ENCODE assay signal across 12 cellular contexts in the genomic region with DNA sequence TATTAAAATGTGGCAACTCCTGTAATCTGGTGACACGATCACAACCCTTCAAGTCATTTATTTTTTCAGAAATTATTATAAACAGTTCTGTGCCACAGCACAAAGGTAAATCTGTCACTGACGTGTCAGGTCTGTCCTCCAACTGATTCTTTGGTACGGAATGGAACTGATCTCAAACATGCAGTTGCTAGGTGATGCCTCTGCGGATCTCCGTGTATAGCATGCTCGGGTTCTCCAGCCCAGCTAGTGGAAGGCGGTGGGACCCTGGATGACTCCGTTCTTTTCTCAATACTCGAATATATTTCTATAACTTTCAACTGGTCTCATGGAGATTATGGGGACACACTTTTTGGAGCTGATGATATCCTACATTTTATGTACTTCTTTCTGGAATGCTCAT. TPM values are rescaled to one million over a fixed set of nuclear protein-coding genes. Genes with fewer than 3 reads are reported as not detected.
DNase-seq lines count a peak whose midpoint lies in the region; ATAC-seq and TF ChIP-seq lines count a peak whose summit lies in the region.
"Had no signal": no experiment of that assay in that cellular context is flagged by ENCODE, and none has a peak within 500 bp of the region (broad histone marks: within the 10 kb centered on the region; RNA-seq: fewer than 3 reads in every experiment).

No MANE protein-coding gene starts in this region.

- no peaks in the 10 kb centered on the region for H3K27me3 ChIP-seq in lower lobe of right lung (ENCODE audit: low read depth)
- H3K27me3 ChIP-seq in stomach = no peaks in the 10 kb centered on the region
- H3K27me3 ChIP-seq in foreskin keratinocyte = no peaks in the 10 kb centered on the region
- H3K27me3 ChIP-seq: upper lobe of left lung had no signal

- no peaks in the 10 kb centered on the region for H3K27me3 Mint-ChIP-seq in activated T-cell treated with anti-CD3 and anti-CD28 coated beads, Interleukin-2, amount 50 U/mL, for 72 hours (ENCODE audit: low read depth)
- no peaks in the 10 kb centered on the region for H3K27me3 Mint-ChIP-seq in brain

- TF ChIP-seq CTCF in brain (conservative IDR thresholded peaks at IDR 0.05) (no peak), lower lobe of right lung (IDR thresholded peaks at IDR 0.05) (no peak), stomach (IDR thresholded peaks at IDR 0.05) (no peak), foreskin keratinocyte (conservative IDR thresholded peaks at IDR 0.05) (no peak)

- intact Hi-C loops in lower lobe of right lung (cut with DNase I) = no loop called here
- intact Hi-C loops in stomach (cut with DNase I; ENCODE audit: low total_unique reads) = no loop called here

- no peak for ATAC-seq in activated T-cell treated with anti-CD3 and anti-CD28 coated beads, Interleukin-2, amount 50 U/mL, for 72 hours (replicated peaks in 1 of 2)
- no peak for ATAC-seq in lower lobe of right lung
- no peak for ATAC-seq in foreskin keratinocyte
- ATAC-seq in GM18502 (IDR thresholded peaks at IDR 0.05; ENCODE audit: poor library complexity, unreplicated experiment) = no peak

- peak overlapping the region; percentile 96 for H3K27ac Mint-ChIP-seq in activated T-cell treated with anti-CD3 and anti-CD28 coated beads, Interleukin-2, amount 50 U/mL, for 72 hours
- H3K27ac Mint-ChIP-seq in brain = peak overlapping the region; percentile 84 to 98 (median 93)

- H3K9me3 ChIP-seq in lower lobe of right lung (no peaks in the 10 kb centered on the region), stomach (no peaks in the 10 kb centered on the region)
- H3K9me3 ChIP-seq: upper lobe of left lung had no signal

- peak overlapping the region; percentile 73 for H3K27ac ChIP-seq in lower lobe of right lung
- peak overlapping the region in 4 of 5 donors; percentile 64 to 84 (median 78) for H3K27ac ChIP-seq in stomach
- H3K27ac ChIP-seq in foreskin keratinocyte = no peak overlapping the region

- no peak for TF ChIP-seq POLR2A in stomach (IDR thresholded peaks at IDR 0.05)

- H3K36me3 ChIP-seq in lower lobe of right lung = peaks cover 11% of the 10 kb centered on the region
- H3K36me3 ChIP-seq in stomach = peaks cover 0 to 12% (median 4%) of the 10 kb centered on the region in 4 donors

- peaks cover 78% of the 10 kb centered on the region for H3K4me1 ChIP-seq in lower lobe of right lung
- peaks cover 53 to 98% (median 87%) of the 10 kb centered on the region in 4 donors for H3K4me1 ChIP-seq in stomach
- peaks cover 22% of the 10 kb centered on the region for H3K4me1 ChIP-seq in foreskin keratinocyte

- no peak for DNase-seq in activated T-cell treated with anti-CD3 and anti-CD28 coated beads, Interleukin-2, amount 50 U/mL, for 72 hours
- no peak for DNase-seq in activated T-cell treated with anti-CD3 and anti-CD28 coated beads, Interleukin-2, amount 50 U/mL, for 48 hours
- no peak for DNase-seq in lower lobe of right lung
- no peak for DNase-seq in stomach
- no peak for DNase-seq in AG08395 (ENCODE audit: low spot score)
- no peak for DNase-seq in foreskin keratinocyte
- DNase-seq: ACHN; activated T-cell treated with anti-CD3 and anti-CD28 coated beads, Interleukin-2, amount 50 U/mL, for 1 hour; DMS 273 treated with DMSO at 0.1 percent for 48 hours; upper lobe of left lung had no signal

- H3K4me3 Mint-ChIP-seq in activated T-cell treated with anti-CD3 and anti-CD28 coated beads, Interleukin-2, amount 50 U/mL, for 72 hours = no peak overlapping the region
- peak overlapping the region in 1 of 5 experiments; percentile 69 for H3K4me3 Mint-ChIP-seq in brain

- H3K36me3 Mint-ChIP-seq in activated T-cell treated with anti-CD3 and anti-CD28 coated beads, Interleukin-2, amount 50 U/mL, for 72 hours (ENCODE audit: insufficient read depth in 2 of 2) = peaks cover 1 to 9% of the 10 kb centered on the region in 2 donors
- H3K36me3 Mint-ChIP-seq in brain = no peaks in the 10 kb centered on the region

- TF ChIP-seq EP300 in stomach (IDR thresholded peaks at IDR 0.05) = no peak

- H3K9me3 Mint-ChIP-seq in activated T-cell treated with anti-CD3 and anti-CD28 coated beads, Interleukin-2, amount 50 U/mL, for 72 hours = no peaks in the 10 kb centered on the region
- H3K9me3 Mint-ChIP-seq in brain = no peaks in the 10 kb centered on the region

- 71 to 84% (median 78%) methylated on average over 9 of the region's 9 CpGs for WGBS in stomach, 5 donors

- H3K4me3 ChIP-seq in lower lobe of right lung (no peak overlapping the region), stomach (no peak overlapping the region)
- H3K4me3 ChIP-seq: upper lobe of left lung had no signal

- H3K4me1 Mint-ChIP-seq in activated T-cell treated with anti-CD3 and anti-CD28 coated beads, Interleukin-2, amount 50 U/mL, for 72 hours (ENCODE audit: low read depth) = peaks cover 90% of the 10 kb centered on the region
- H3K4me1 Mint-ChIP-seq in brain = peaks cover 85% of the 10 kb centered on the region

RNA-seq across cellular contexts. Expression of a gene that starts 11.0 kb away (rescaled TPM):
- total RNA-seq in activated T-cell treated with anti-CD3 and anti-CD28 coated beads, Interleukin-2, amount 50 U/mL, for 72 hours = 100 to 1,000 TPM in 1 of 2 donors, 10 to 100 TPM in 1; 89.2 to 108 TPM
- 183 TPM for polyA plus RNA-seq in brain (ENCODE audit: insufficient read depth, low read depth, low replicate concordance)
- 70.8 TPM for total RNA-seq in lower lobe of right lung
- 100 to 1,000 TPM in 2 of 5 donors, 10 to 100 TPM in 3; 28.6 to 235 (median 85.9) TPM for total RNA-seq in stomach
- polyA plus RNA-seq in stomach = 10 to 100 TPM; 27.7 to 34.4 (median 31.2) TPM
- 54.7 and 56.3 TPM in 2 replicates for total RNA-seq in foreskin keratinocyte
- 47.2 and 53.1 TPM in 2 replicates for polyA plus RNA-seq in foreskin keratinocyte

RNA-seq across cellular contexts. Expression of a gene that starts 52.9 kb away (rescaled TPM):
- total RNA-seq in activated T-cell treated with anti-CD3 and anti-CD28 coated beads, Interleukin-2, amount 50 U/mL, for 72 hours = 10 to 100 TPM; 12.9 to 20.9 TPM
- polyA plus RNA-seq in brain (ENCODE audit: insufficient read depth, low read depth, low replicate concordance) = 43.6 TPM
- 76.7 TPM for total RNA-seq in lower lobe of right lung
- 100 to 1,000 TPM in 1 of 5 donors, 10 to 100 TPM in 4; 27.2 to 143 (median 54.8) TPM for total RNA-seq in stomach
- 10 to 100 TPM; 34.5 to 50.4 (median 44.0) TPM for polyA plus RNA-seq in stomach
- total RNA-seq in foreskin keratinocyte = 1.4 and 2.6 TPM in 2 replicates
- 1.4 and 2.9 TPM in 2 replicates for polyA plus RNA-seq in foreskin keratinocyte
